Comparison of ENCODE assay signal across 12 cellular contexts in genomic region chr17:28008526-28008925, GRCh38. TPM values are rescaled to one million over a fixed set of nuclear protein-coding genes. Genes with fewer than 3 reads are reported as not detected.
DNase-seq lines count a peak whose midpoint lies in the region; ATAC-seq and TF ChIP-seq lines count a peak whose summit lies in the region.
"Had no signal": no experiment of that assay in that cellular context is flagged by ENCODE, and none has a peak within 500 bp of the region (broad histone marks: within the 10 kb centered on the region; RNA-seq: fewer than 3 reads in every experiment).

No MANE protein-coding gene starts in this region.

- H3K4me3 Mint-ChIP-seq in nephron progenitor cell = no peak overlapping the region
- no peak overlapping the region for H3K4me3 Mint-ChIP-seq in activated T-helper 17 cell treated with anti-CD3 and anti-CD28 coated beads, Interleukin-2, amount 50 U/mL, for 72 hours
- H3K4me3 Mint-ChIP-seq: activated T-cell treated with anti-CD3 and anti-CD28 coated beads, Interleukin-2, amount 50 U/mL, for 72 hours; stimulated activated naive CD8-positive, alpha-beta T cell treated with anti-CD3 and anti-CD28 coated beads, Interleukin-15, Interleukin-2, amounts not matched to agents 100 ng/mL and 50 ng/mL, for 24 hours had no signal

- H3K27me3 Mint-ChIP-seq in nephron progenitor cell (ENCODE audit: low read depth, poor library complexity) = peaks cover 14% of the 10 kb centered on the region
- no peaks in the 10 kb centered on the region for H3K27me3 Mint-ChIP-seq in activated T-helper 17 cell treated with anti-CD3 and anti-CD28 coated beads, Interleukin-2, amount 50 U/mL, for 72 hours

- no peaks in the 10 kb centered on the region for H3K9me3 Mint-ChIP-seq in nephron progenitor cell
- no peaks in the 10 kb centered on the region for H3K9me3 Mint-ChIP-seq in activated T-helper 17 cell treated with anti-CD3 and anti-CD28 coated beads, Interleukin-2, amount 50 U/mL, for 72 hours
- H3K9me3 Mint-ChIP-seq: activated T-cell treated with anti-CD3 and anti-CD28 coated beads, Interleukin-2, amount 50 U/mL, for 72 hours; stimulated activated naive CD8-positive, alpha-beta T cell treated with anti-CD3 and anti-CD28 coated beads, Interleukin-15, Interleukin-2, amounts not matched to agents 100 ng/mL and 50 ng/mL, for 24 hours had no signal

- peak; percentile 73 for DNase-seq in ELR (ENCODE audit: low read depth)
- DNase-seq in MV-4-11 (lab: John Stamatoyannopoulos, UW) = peak; percentile 52
- peak; percentile 79 for DNase-seq in dermis blood vessel endothelial cell
- DNase-seq in nephron progenitor cell = peak; percentile 83
- no peak for DNase-seq in NCI-H748 treated with DMSO at 0.1 percent for 48 hours (lab: John Stamatoyannopoulos, UW)
- DNase-seq in amniotic stem cell (lab: John Stamatoyannopoulos, UW) = no peak
- DNase-seq: activated T-cell treated with anti-CD3 and anti-CD28 coated beads, Interleukin-2, amount 50 U/mL, for 72 hours; midbrain; NCI-H187 treated with DMSO at 0.1 percent for 48 hours had no signal

- H3K27ac Mint-ChIP-seq in nephron progenitor cell = no peak overlapping the region
- no peak overlapping the region for H3K27ac Mint-ChIP-seq in activated T-helper 17 cell treated with anti-CD3 and anti-CD28 coated beads, Interleukin-2, amount 50 U/mL, for 72 hours
- H3K27ac Mint-ChIP-seq: activated T-cell treated with anti-CD3 and anti-CD28 coated beads, Interleukin-2, amount 50 U/mL, for 72 hours; stimulated activated naive CD8-positive, alpha-beta T cell treated with anti-CD3 and anti-CD28 coated beads, Interleukin-15, Interleukin-2, amounts not matched to agents 100 ng/mL and 50 ng/mL, for 24 hours had no signal

- H3K4me1 Mint-ChIP-seq in nephron progenitor cell = no peaks in the 10 kb centered on the region
- no peaks in the 10 kb centered on the region for H3K4me1 Mint-ChIP-seq in activated T-helper 17 cell treated with anti-CD3 and anti-CD28 coated beads, Interleukin-2, amount 50 U/mL, for 72 hours

- TF ChIP-seq CTCF in nephron progenitor cell (IDR thresholded peaks at IDR 0.05) = no peak

- no peaks in the 10 kb centered on the region for H3K36me3 Mint-ChIP-seq in nephron progenitor cell (ENCODE audit: low read depth)
- no peaks in the 10 kb centered on the region for H3K36me3 Mint-ChIP-seq in activated T-helper 17 cell treated with anti-CD3 and anti-CD28 coated beads, Interleukin-2, amount 50 U/mL, for 72 hours (ENCODE audit: low read depth)

- no peak for ATAC-seq in GM18861 (IDR thresholded peaks at IDR 0.05; ENCODE audit: unreplicated experiment)
- no peak for ATAC-seq in activated T-helper 17 cell treated with anti-CD3 and anti-CD28 coated beads, Interleukin-2, amount 50 U/mL, for 72 hours (replicated peaks)
- ATAC-seq: activated T-cell treated with anti-CD3 and anti-CD28 coated beads, Interleukin-2, amount 50 U/mL, for 72 hours had no signal

RNA-seq across cellular contexts. Expression of gene NLK, which starts 34.0 kb away (rescaled TPM):
- 31.1 and 49.4 TPM in 2 replicates for total RNA-seq in dermis blood vessel endothelial cell
- 10 to 100 TPM in 1 of 2 donors, 1 to 10 TPM in 1; 8.2 to 11.6 TPM for total RNA-seq in activated T-helper 17 cell treated with anti-CD3 and anti-CD28 coated beads, Interleukin-2, amount 50 U/mL, for 72 hours

Comparison
In these comparisons a context has a peak if more than half of its experiments do, and no peak if none do; other contexts are left out.
1. DNase-seq: peak in ELR (single experiment), MV-4-11 (single experiment), dermis blood vessel endothelial cell (single experiment) and nephron progenitor cell (single experiment); none in NCI-H748 treated with DMSO at 0.1 percent for 48 hours (single experiment) and amniotic stem cell (single experiment).